2 cellular contexts compared by ENCODE assay signal in the genomic region with DNA sequence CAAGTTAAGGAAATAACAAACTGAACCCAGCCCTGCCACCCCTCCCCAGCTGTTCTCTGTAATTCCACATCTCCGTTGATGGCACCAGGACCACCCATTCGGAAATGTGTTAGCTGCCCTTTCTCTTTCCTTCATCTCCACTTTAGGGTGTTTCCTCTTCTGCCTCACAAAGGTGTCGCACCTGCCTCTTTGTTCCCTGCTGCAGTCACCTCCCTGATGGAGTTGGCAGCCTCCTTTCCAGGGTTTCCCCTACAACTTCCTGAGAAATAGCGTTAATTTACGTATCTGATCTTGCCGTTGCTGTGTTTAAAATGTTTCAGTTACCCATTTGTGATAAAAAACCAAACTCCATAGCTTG.
A peak's percentile ranks its signal among the peaks of the same experiment; 100 is the strongest.
TF ChIP-seq lines count a peak whose summit lies in the region.

No MANE protein-coding gene starts in this region.

TF ChIP-seq in GM23338, 12 proteins besides CTCF, POLR2A, EP300 and RAD21:
- TF ChIP-seq, protein P1, sequence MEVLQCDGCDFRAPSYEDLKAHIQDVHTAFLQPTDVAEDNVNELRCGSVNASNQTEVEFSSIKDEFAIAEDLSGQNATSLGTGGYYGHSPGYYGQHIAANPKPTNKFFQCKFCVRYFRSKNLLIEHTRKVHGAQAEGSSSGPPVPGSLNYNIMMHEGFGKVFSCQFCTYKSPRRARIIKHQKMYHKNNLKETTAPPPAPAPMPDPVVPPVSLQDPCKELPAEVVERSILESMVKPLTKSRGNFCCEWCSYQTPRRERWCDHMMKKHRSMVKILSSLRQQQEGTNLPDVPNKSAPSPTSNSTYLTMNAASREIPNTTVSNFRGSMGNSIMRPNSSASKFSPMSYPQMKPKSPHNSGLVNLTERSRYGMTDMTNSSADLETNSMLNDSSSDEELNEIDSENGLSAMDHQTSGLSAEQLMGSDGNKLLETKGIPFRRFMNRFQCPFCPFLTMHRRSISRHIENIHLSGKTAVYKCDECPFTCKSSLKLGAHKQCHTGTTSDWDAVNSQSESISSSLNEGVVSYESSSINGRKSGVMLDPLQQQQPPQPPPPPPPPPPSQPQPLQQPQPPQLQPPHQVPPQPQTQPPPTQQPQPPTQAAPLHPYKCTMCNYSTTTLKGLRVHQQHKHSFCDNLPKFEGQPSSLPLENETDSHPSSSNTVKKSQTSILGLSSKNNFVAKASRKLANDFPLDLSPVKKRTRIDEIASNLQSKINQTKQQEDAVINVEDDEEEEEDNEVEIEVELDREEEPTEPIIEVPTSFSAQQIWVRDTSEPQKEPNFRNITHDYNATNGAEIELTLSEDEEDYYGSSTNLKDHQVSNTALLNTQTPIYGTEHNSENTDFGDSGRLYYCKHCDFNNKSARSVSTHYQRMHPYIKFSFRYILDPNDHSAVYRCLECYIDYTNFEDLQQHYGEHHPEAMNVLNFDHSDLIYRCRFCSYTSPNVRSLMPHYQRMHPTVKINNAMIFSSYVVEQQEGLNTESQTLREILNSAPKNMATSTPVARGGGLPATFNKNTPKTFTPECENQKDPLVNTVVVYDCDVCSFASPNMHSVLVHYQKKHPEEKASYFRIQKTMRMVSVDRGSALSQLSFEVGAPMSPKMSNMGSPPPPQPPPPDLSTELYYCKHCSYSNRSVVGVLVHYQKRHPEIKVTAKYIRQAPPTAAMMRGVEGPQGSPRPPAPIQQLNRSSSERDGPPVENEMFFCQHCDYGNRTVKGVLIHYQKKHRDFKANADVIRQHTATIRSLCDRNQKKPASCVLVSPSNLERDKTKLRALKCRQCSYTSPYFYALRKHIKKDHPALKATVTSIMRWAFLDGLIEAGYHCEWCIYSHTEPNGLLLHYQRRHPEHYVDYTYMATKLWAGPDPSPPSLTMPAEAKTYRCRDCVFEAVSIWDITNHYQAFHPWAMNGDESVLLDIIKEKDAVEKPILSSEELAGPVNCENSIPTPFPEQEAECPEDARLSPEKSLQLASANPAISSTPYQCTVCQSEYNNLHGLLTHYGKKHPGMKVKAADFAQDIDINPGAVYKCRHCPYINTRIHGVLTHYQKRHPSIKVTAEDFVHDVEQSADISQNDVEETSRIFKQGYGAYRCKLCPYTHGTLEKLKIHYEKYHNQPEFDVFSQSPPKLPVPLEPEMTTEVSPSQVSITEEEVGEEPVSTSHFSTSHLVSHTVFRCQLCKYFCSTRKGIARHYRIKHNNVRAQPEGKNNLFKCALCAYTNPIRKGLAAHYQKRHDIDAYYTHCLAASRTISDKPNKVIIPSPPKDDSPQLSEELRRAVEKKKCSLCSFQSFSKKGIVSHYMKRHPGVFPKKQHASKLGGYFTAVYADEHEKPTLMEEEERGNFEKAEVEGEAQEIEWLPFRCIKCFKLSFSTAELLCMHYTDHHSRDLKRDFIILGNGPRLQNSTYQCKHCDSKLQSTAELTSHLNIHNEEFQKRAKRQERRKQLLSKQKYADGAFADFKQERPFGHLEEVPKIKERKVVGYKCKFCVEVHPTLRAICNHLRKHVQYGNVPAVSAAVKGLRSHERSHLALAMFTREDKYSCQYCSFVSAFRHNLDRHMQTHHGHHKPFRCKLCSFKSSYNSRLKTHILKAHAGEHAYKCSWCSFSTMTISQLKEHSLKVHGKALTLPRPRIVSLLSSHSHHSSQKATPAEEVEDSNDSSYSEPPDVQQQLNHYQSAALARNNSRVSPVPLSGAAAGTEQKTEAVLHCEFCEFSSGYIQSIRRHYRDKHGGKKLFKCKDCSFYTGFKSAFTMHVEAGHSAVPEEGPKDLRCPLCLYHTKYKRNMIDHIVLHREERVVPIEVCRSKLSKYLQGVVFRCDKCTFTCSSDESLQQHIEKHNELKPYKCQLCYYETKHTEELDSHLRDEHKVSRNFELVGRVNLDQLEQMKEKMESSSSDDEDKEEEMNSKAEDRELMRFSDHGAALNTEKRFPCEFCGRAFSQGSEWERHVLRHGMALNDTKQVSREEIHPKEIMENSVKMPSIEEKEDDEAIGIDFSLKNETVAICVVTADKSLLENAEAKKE (CRISPR knock-in tag; IDR thresholded peaks at IDR 0.05): no peak
- TF ChIP-seq NANOG (IDR thresholded peaks at IDR 0.05; ENCODE audit: borderline replicate concordance) (no peak), STAT1 (IDR thresholded peaks at IDR 0.05; ENCODE audit: unreplicated experiment) (no peak), EZH2 (IDR thresholded peaks at IDR 0.05; ENCODE audit: low read depth, unreplicated experiment) (no peak), EZH2phosphoT487 (IDR thresholded peaks at IDR 0.05; ENCODE audit: unreplicated experiment) (no peak), CREB1 (CRISPR knock-in tag; IDR thresholded peaks at IDR 0.05; ENCODE audit: low read depth) (no peak)

TF ChIP-seq in WTC11, 78 proteins besides CTCF, POLR2A, EP300 and RAD21:
- TF ChIP-seq, protein P2, sequence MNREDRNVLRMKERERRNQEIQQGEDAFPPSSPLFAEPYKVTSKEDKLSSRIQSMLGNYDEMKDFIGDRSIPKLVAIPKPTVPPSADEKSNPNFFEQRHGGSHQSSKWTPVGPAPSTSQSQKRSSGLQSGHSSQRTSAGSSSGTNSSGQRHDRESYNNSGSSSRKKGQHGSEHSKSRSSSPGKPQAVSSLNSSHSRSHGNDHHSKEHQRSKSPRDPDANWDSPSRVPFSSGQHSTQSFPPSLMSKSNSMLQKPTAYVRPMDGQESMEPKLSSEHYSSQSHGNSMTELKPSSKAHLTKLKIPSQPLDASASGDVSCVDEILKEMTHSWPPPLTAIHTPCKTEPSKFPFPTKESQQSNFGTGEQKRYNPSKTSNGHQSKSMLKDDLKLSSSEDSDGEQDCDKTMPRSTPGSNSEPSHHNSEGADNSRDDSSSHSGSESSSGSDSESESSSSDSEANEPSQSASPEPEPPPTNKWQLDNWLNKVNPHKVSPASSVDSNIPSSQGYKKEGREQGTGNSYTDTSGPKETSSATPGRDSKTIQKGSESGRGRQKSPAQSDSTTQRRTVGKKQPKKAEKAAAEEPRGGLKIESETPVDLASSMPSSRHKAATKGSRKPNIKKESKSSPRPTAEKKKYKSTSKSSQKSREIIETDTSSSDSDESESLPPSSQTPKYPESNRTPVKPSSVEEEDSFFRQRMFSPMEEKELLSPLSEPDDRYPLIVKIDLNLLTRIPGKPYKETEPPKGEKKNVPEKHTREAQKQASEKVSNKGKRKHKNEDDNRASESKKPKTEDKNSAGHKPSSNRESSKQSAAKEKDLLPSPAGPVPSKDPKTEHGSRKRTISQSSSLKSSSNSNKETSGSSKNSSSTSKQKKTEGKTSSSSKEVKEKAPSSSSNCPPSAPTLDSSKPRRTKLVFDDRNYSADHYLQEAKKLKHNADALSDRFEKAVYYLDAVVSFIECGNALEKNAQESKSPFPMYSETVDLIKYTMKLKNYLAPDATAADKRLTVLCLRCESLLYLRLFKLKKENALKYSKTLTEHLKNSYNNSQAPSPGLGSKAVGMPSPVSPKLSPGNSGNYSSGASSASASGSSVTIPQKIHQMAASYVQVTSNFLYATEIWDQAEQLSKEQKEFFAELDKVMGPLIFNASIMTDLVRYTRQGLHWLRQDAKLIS (CRISPR knock-in tag; IDR thresholded peaks at IDR 0.05; ENCODE audit: borderline replicate concordance): no peak
- TF ChIP-seq, protein P3, sequence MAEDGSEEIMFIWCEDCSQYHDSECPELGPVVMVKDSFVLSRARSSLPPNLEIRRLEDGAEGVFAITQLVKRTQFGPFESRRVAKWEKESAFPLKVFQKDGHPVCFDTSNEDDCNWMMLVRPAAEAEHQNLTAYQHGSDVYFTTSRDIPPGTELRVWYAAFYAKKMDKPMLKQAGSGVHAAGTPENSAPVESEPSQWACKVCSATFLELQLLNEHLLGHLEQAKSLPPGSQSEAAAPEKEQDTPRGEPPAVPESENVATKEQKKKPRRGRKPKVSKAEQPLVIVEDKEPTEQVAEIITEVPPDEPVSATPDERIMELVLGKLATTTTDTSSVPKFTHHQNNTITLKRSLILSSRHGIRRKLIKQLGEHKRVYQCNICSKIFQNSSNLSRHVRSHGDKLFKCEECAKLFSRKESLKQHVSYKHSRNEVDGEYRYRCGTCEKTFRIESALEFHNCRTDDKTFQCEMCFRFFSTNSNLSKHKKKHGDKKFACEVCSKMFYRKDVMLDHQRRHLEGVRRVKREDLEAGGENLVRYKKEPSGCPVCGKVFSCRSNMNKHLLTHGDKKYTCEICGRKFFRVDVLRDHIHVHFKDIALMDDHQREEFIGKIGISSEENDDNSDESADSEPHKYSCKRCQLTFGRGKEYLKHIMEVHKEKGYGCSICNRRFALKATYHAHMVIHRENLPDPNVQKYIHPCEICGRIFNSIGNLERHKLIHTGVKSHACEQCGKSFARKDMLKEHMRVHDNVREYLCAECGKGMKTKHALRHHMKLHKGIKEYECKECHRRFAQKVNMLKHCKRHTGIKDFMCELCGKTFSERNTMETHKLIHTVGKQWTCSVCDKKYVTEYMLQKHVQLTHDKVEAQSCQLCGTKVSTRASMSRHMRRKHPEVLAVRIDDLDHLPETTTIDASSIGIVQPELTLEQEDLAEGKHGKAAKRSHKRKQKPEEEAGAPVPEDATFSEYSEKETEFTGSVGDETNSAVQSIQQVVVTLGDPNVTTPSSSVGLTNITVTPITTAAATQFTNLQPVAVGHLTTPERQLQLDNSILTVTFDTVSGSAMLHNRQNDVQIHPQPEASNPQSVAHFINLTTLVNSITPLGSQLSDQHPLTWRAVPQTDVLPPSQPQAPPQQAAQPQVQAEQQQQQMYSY (CRISPR knock-in tag; IDR thresholded peaks at IDR 0.05): peak; percentile 40; the same call in 1 of the 2 replicates
- TF ChIP-seq ZNF423 (CRISPR knock-in tag; IDR thresholded peaks at IDR 0.05): peak; percentile 4; the same call in 1 of the 2 replicates
